1 cellular context compared by ENCODE assay signal in genomic region chr6:149806127-149806526, GRCh38.
TF ChIP-seq lines count a peak whose summit lies in the region.

No MANE protein-coding gene starts in this region.

TF ChIP-seq in SK-N-SH, 30 proteins besides CTCF, POLR2A, EP300 and RAD21:
- TF ChIP-seq PBX3 (IDR thresholded peaks at IDR 0.05) (no peak), REST (IDR thresholded peaks at IDR 0.05; ENCODE audit: low read depth, low read length) (no peak), SMC3 (IDR thresholded peaks at IDR 0.05; ENCODE audit: low read depth, low read length) (no peak), USF1 (IDR thresholded peaks at IDR 0.05; ENCODE audit: borderline replicate concordance, low read depth) (no peak), RFX5 (IDR thresholded peaks at IDR 0.05; ENCODE audit: low read length) (no peak), MXI1 (IDR thresholded peaks at IDR 0.05; ENCODE audit: low read depth, low read length) (no peak), IRF3 (IDR thresholded peaks at IDR 0.05; ENCODE audit: low read depth, low read length) (no peak), MAX (IDR thresholded peaks at IDR 0.05; ENCODE audit: low read depth) (no peak), FOXM1 (IDR thresholded peaks at IDR 0.05; ENCODE audit: low read depth) (no peak)
